16 cellular contexts compared by ENCODE assay signal in genomic region chr1:223188618-223189356, GRCh38.
"Had no signal": no experiment of that assay in that cellular context is flagged by ENCODE, and none has a peak within 500 bp of the region (broad histone marks: within the 10 kb centered on the region; RNA-seq: fewer than 3 reads in every experiment).

No MANE protein-coding gene starts in this region.

- H3K4me1 ChIP-seq: neural progenitor cell, testis had no signal

- H3K27me3 ChIP-seq: cardiac muscle cell, neural progenitor cell, ovary, testis had no signal

- ATAC-seq: foreskin keratinocyte, left colon had no signal

- H3K9me3 Mint-ChIP-seq: neural progenitor cell; stimulated activated naive CD8-positive, alpha-beta T cell treated with anti-CD3 and anti-CD28 coated beads, Interleukin-15, Interleukin-2, amounts not matched to agents 100 ng/mL and 50 ng/mL, for 24 hours had no signal

- H3K4me1 Mint-ChIP-seq: neural progenitor cell had no signal

- H3K9me3 ChIP-seq: ovary, testis had no signal

- H3K36me3 ChIP-seq: cardiac muscle cell, neural progenitor cell, ovary had no signal

- H3K27ac ChIP-seq: cardiac muscle cell, neural progenitor cell, ovary, testis had no signal

- H3K4me3 Mint-ChIP-seq: activated naive CD8-positive, alpha-beta T cell treated with anti-CD3 and anti-CD28 coated beads, Interleukin-2, amount 10 ng/mL, durations not matched to agents 7 days and 5 days; neural progenitor cell; stimulated activated naive CD8-positive, alpha-beta T cell treated with anti-CD3 and anti-CD28 coated beads, Interleukin-15, Interleukin-2, amounts not matched to agents 100 ng/mL and 50 ng/mL, for 24 hours had no signal

- DNase-seq: activated CD4-positive, alpha-beta T cell treated with anti-CD3 and anti-CD28 coated beads, Interleukin-2, amount 50 U/mL, for 1 hour; activated CD4-positive, CD25-positive, alpha-beta regulatory T cell; activated effector memory CD4-positive, alpha-beta T cell treated with Interleukin-2 at 50 U/mL for 16 hours; activated naive CD8-positive, alpha-beta T cell treated with anti-CD3 and anti-CD28 coated beads, Interleukin-2, amount 10 ng/mL, durations not matched to agents 7 days and 5 days; activated T-cell treated with anti-CD3 and anti-CD28 coated beads, Interleukin-2, amount 50 U/mL, for 1 hour; foreskin keratinocyte; left colon; mammary epithelial cell; ovary; stimulated activated CD4-positive, alpha-beta T cell treated with anti-CD3 and anti-CD28 coated beads, Interleukin-12 subunit alpha, Interleukin-12 subunit beta, amount 100 ng/mL, for 4 hours; stimulated activated CD4-positive, alpha-beta T cell treated with anti-CD3 and anti-CD28 coated beads, Interleukin-2, amount 100 ng/mL, for 48 hours; T-helper 1 cell; testis had no signal

- H3K9ac ChIP-seq: neural progenitor cell had no signal

- H3K4me3 ChIP-seq: cardiac muscle cell, neural progenitor cell, ovary, testis had no signal

- H3K36me3 Mint-ChIP-seq: activated naive CD8-positive, alpha-beta T cell treated with anti-CD3 and anti-CD28 coated beads, Interleukin-2, amount 10 ng/mL, durations not matched to agents 7 days and 5 days; neural progenitor cell had no signal

- H3K27ac Mint-ChIP-seq: activated naive CD8-positive, alpha-beta T cell treated with anti-CD3 and anti-CD28 coated beads, Interleukin-2, amount 10 ng/mL, durations not matched to agents 7 days and 5 days; neural progenitor cell had no signal
